In the genomic region with DNA sequence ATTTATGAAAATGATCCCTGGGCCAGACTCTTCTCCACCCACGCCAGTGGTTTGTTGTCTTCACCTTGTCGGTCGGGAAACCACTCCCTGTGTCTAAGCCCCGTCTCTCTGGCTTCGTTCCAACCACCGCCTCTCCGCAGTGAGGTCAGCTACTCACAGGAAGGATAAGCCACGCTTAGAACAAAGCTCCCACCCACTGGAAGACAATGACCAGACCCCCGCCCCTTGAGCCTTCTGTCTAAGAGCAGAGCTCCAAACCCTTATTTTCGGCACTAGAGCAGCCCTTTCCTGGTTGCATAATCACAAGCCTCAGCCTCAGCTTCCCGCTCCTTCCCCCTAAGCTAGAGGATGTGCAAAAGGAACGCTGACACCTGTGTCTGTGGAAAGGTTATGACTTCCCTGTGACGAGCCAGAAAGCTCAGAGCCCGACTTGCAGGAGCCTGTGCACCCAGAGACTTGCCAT, we compare ENCODE assay signal across 9 cellular contexts.
A peak's percentile ranks its signal among the peaks of the same experiment; 100 is the strongest.
DNase-seq lines count a peak whose midpoint lies in the region; ATAC-seq and TF ChIP-seq lines count a peak whose summit lies in the region.
"Had no signal": no experiment of that assay in that cellular context is flagged by ENCODE, and none has a peak within 500 bp of the region (broad histone marks: within the 10 kb centered on the region; RNA-seq: fewer than 3 reads in every experiment).

No MANE protein-coding gene starts in this region.

- peak; percentile 12 for DNase-seq in DMS 273 (lab: John Stamatoyannopoulos, UW; ENCODE audit: unreplicated experiment)
- no peak for DNase-seq in DMS 273 treated with DMSO at 0.1 percent for 48 hours (lab: John Stamatoyannopoulos, UW)
- DNase-seq in activated CD4-positive, alpha-beta T cell treated with anti-CD3 and anti-CD28 coated beads for 36 hours: peak; percentile 80
- peak; percentile 72 for DNase-seq in choroid plexus epithelial cell (ENCODE audit: low read depth)
- DNase-seq in natural killer cell: peak; percentile 16
- DNase-seq in substantia nigra (lab: John Stamatoyannopoulos, UW): peak in 23 of 49 donors; percentile 16 to 73 (median 35)
- DNase-seq in OCI-M2 (lab: John Stamatoyannopoulos, UW; ENCODE audit: unreplicated experiment): no peak
- DNase-seq in A172 (ENCODE audit: low spot score): no peak

- H3K36me3 Mint-ChIP-seq in activated CD4-positive, alpha-beta T cell treated with anti-CD3 and anti-CD28 coated beads for 36 hours (ENCODE audit: low read depth): no peaks in the 10 kb centered on the region
- H3K36me3 Mint-ChIP-seq in natural killer cell: no peaks in the 10 kb centered on the region

- H3K27me3 Mint-ChIP-seq in activated CD4-positive, alpha-beta T cell treated with anti-CD3 and anti-CD28 coated beads for 36 hours: no peaks in the 10 kb centered on the region
- H3K27me3 Mint-ChIP-seq in natural killer cell (ENCODE audit: low read depth in 2 of 2): peaks cover 21 to 24% of the 10 kb centered on the region in 2 donors

- peak overlapping the region; percentile 2 for H3K27ac Mint-ChIP-seq in activated CD4-positive, alpha-beta T cell treated with anti-CD3 and anti-CD28 coated beads for 36 hours
- H3K27ac Mint-ChIP-seq in natural killer cell: peak overlapping the region in 1 of 2 donors; percentile 54

- peak overlapping the region; percentile 35 for H3K4me3 Mint-ChIP-seq in activated CD4-positive, alpha-beta T cell treated with anti-CD3 and anti-CD28 coated beads for 36 hours
- peak overlapping the region; percentile 6 for H3K4me3 Mint-ChIP-seq in natural killer cell

- H3K4me3 ChIP-seq in choroid plexus epithelial cell (ENCODE audit: low read depth, low read length): no peak overlapping the region

- TF ChIP-seq CTCF in choroid plexus epithelial cell (conservative IDR thresholded peaks at IDR 0.05; ENCODE audit: low read depth, low read length) (no peak), natural killer cell (IDR thresholded peaks at IDR 0.05) (no peak)

- intact Hi-C loops in activated CD4-positive, alpha-beta T cell treated with anti-CD3 and anti-CD28 coated beads for 36 hours (cut with DNase I, micrococcal nuclease): loop anchor here in 1 of 2 experiments (5.0 kb wide), 1 partner anchor 51 kb away; no protein-coding TSS in a partner anchor
- intact Hi-C loops in natural killer cell (cut with micrococcal nuclease): no loop called here

- H3K4me1 Mint-ChIP-seq in activated CD4-positive, alpha-beta T cell treated with anti-CD3 and anti-CD28 coated beads for 36 hours: peaks cover 32% of the 10 kb centered on the region
- peaks cover 13 to 30% of the 10 kb centered on the region in 2 donors for H3K4me1 Mint-ChIP-seq in natural killer cell

- peak; percentile 69 for ATAC-seq in activated CD4-positive, alpha-beta T cell treated with anti-CD3 and anti-CD28 coated beads for 36 hours
- peak in 2 of 3 donors; percentile 40 to 49 for ATAC-seq in natural killer cell

- CTCF ChIA-PET in activated CD4-positive, alpha-beta T cell treated with anti-CD3 and anti-CD28 coated beads for 36 hours (lab: Charles Lee): no interaction called here

- H3K27ac ChIP-seq in substantia nigra (ENCODE audit: low read depth, low read length, poor library complexity, severe bottlenecking): peak overlapping the region; percentile 74
- H3K27ac ChIP-seq: 22Rv1 had no signal

- H3K9me3 Mint-ChIP-seq in activated CD4-positive, alpha-beta T cell treated with anti-CD3 and anti-CD28 coated beads for 36 hours (ENCODE audit: low read depth): no peaks in the 10 kb centered on the region
- H3K9me3 Mint-ChIP-seq in natural killer cell: no peaks in the 10 kb centered on the region

- POLR2A ChIA-PET in activated CD4-positive, alpha-beta T cell treated with anti-CD3 and anti-CD28 coated beads for 36 hours (lab: Charles Lee): interaction anchor here (0.6 to 0.7 kb wide), 2 partner anchors 104 to 1079 kb away, joined by 3 read pairs; no protein-coding TSS in a partner anchor

Comparison
In these comparisons a context has a peak if more than half of its experiments do, and no peak if none do; other contexts are left out.
1. DNase-seq: peak in DMS 273 (single experiment), activated CD4-positive, alpha-beta T cell treated with anti-CD3 and anti-CD28 coated beads for 36 hours (single experiment), choroid plexus epithelial cell (single experiment) and natural killer cell (single experiment); none in DMS 273 treated with DMSO at 0.1 percent for 48 hours (single experiment), OCI-M2 (single experiment) and A172 (single experiment).